1 cellular context compared by ENCODE assay signal in the genomic region with DNA sequence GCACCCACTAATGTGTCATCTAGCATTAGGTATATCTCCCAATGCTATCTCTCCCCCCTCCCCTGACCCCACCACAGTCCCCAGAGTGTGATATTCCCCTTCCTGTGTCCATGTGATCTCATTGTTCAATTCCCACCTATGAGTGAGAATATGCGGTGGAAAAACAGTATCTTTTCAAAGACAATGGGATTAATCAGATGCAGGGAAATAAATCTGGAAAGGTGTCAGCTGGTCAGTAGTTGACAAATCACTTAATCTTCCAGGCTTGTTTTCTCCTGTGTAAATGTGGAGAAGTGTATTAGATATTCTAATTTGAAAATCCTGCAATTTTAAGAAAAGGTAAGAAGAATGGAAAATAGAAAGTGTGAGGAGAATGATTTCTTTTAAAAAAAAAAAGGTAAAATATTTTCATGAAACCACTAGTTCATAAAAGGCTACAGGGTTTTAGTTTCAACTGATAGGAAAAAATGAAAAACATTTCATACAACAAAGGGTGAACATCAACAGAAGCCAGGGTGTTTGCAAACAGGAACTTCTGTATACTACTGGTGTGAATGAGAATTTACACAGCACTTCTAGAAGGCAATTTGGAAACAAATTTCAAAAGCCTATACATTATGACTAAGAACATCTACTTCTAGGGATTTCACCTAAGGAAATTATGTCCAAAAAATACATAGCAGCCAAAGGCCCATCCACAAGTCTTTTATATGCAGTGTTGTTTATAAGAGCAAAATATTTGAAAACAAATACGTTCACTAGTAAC.
TF ChIP-seq lines count a peak whose summit lies in the region.

No MANE protein-coding gene starts in this region.

TF ChIP-seq in GM23338, 12 proteins besides CTCF, POLR2A, EP300 and RAD21 (continued from another document):
- TF ChIP-seq, protein P1, sequence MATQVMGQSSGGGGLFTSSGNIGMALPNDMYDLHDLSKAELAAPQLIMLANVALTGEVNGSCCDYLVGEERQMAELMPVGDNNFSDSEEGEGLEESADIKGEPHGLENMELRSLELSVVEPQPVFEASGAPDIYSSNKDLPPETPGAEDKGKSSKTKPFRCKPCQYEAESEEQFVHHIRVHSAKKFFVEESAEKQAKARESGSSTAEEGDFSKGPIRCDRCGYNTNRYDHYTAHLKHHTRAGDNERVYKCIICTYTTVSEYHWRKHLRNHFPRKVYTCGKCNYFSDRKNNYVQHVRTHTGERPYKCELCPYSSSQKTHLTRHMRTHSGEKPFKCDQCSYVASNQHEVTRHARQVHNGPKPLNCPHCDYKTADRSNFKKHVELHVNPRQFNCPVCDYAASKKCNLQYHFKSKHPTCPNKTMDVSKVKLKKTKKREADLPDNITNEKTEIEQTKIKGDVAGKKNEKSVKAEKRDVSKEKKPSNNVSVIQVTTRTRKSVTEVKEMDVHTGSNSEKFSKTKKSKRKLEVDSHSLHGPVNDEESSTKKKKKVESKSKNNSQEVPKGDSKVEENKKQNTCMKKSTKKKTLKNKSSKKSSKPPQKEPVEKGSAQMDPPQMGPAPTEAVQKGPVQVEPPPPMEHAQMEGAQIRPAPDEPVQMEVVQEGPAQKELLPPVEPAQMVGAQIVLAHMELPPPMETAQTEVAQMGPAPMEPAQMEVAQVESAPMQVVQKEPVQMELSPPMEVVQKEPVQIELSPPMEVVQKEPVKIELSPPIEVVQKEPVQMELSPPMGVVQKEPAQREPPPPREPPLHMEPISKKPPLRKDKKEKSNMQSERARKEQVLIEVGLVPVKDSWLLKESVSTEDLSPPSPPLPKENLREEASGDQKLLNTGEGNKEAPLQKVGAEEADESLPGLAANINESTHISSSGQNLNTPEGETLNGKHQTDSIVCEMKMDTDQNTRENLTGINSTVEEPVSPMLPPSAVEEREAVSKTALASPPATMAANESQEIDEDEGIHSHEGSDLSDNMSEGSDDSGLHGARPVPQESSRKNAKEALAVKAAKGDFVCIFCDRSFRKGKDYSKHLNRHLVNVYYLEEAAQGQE (IDR thresholded peaks at IDR 0.05; ENCODE audit: unreplicated experiment), result no peak
